1 cellular context compared by ENCODE assay signal in genomic region chr11:58391879-58392278, GRCh38.
TF ChIP-seq lines count a peak whose summit lies in the region.

No MANE protein-coding gene starts in this region.

TF ChIP-seq in IMR-90, 13 proteins besides CTCF, POLR2A, EP300 and RAD21 (continued from another document):
- TF ChIP-seq MAZ (IDR thresholded peaks at IDR 0.05; ENCODE audit: borderline replicate concordance, low read depth, low read length) (no peak), NFE2L2 (IDR thresholded peaks at IDR 0.05; ENCODE audit: low read depth, low read length) (peak; percentile 43; the same call in 1 of the 2 replicates), CHD1 (IDR thresholded peaks at IDR 0.05; ENCODE audit: low read depth, low read length) (no peak), RFX5 (IDR thresholded peaks at IDR 0.05; ENCODE audit: low read depth, low read length) (no peak)
